2 cellular contexts compared by ENCODE assay signal in genomic region chr6:33314515-33314942, GRCh38.
A peak's percentile ranks its signal among the peaks of the same experiment; 100 is the strongest.
TF ChIP-seq lines count a peak whose summit lies in the region.

No MANE protein-coding gene starts in this region.

TF ChIP-seq in IMR-90, 13 proteins besides CTCF, POLR2A, EP300 and RAD21:
- TF ChIP-seq SMC3 (IDR thresholded peaks at IDR 0.05; ENCODE audit: low read depth, low read length) (no peak), CHD1 (IDR thresholded peaks at IDR 0.05; ENCODE audit: low read depth, low read length) (no peak), ELK1 (IDR thresholded peaks at IDR 0.05; ENCODE audit: borderline replicate concordance, low read depth, low read length) (no peak), USF2 (IDR thresholded peaks at IDR 0.05; ENCODE audit: low read depth, low read length) (0 out of 2 replicates have a peak, but pooled peaks have one; percentile 26), CEBPB (IDR thresholded peaks at IDR 0.05; ENCODE audit: low read depth, low read length) (no peak), MAZ (IDR thresholded peaks at IDR 0.05; ENCODE audit: borderline replicate concordance, low read depth, low read length) (peak; percentile 26; the same call in 1 of the 2 replicates), BHLHE40 (IDR thresholded peaks at IDR 0.05; ENCODE audit: low read depth, low read length) (no peak), NFE2L2 (IDR thresholded peaks at IDR 0.05; ENCODE audit: low read depth, low read length) (no peak), FOS (IDR thresholded peaks at IDR 0.05; ENCODE audit: low read depth, low read length) (no peak), MXI1 (IDR thresholded peaks at IDR 0.05; ENCODE audit: borderline replicate concordance, low read depth, low read length) (no peak), MAFK (IDR thresholded peaks at IDR 0.05; ENCODE audit: low read depth, low read length) (no peak)

TF ChIP-seq in SK-N-SH treated with all-trans-retinoic acid at 6 μM for 48 hours, 23 proteins besides CTCF, POLR2A, EP300 and RAD21:
- TF ChIP-seq CSRNP3 (CRISPR knock-in tag; IDR thresholded peaks at IDR 0.05) (no peak), PPARA (CRISPR knock-in tag; IDR thresholded peaks at IDR 0.05; ENCODE audit: borderline replicate concordance) (no peak), ISL1 (CRISPR knock-in tag; IDR thresholded peaks at IDR 0.05) (no peak), TSHZ2 (CRISPR knock-in tag; IDR thresholded peaks at IDR 0.05) (no peak), POU6F1 (CRISPR knock-in tag; IDR thresholded peaks at IDR 0.05; ENCODE audit: borderline replicate concordance, low read depth) (no peak), ZFP3 (CRISPR knock-in tag; IDR thresholded peaks at IDR 0.05) (no peak), ZNF565 (CRISPR knock-in tag; conservative IDR thresholded peaks at IDR 0.05; ENCODE audit: low read depth) (no peak), ZNF70 (CRISPR knock-in tag; IDR thresholded peaks at IDR 0.05) (no peak), RARB (CRISPR knock-in tag; IDR thresholded peaks at IDR 0.05) (no peak), ZC3H10 (CRISPR knock-in tag; IDR thresholded peaks at IDR 0.05) (no peak), PATZ1 (CRISPR knock-in tag; IDR thresholded peaks at IDR 0.05; ENCODE audit: borderline replicate concordance) (no peak)
